30 cellular contexts compared by ENCODE assay signal in the genomic region with DNA sequence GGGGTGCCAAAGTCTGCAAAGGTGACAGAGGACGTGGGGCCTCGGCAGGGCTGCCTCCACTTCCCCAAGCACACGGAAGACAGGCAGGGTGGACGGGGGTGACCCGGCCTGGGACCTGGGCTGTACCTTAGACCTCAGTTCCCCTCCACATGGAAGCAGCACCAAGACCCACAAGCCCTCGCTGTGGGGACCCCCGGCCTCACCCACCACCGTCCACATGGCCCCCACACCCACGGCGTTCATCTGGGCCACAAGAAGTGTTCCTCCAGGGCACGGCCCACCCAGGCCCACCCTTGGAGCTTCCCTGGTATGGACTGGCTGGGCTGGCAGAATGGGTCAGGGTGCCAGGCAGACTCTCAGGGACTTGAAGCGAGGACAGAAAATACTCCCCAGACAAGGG. TPM values are rescaled to one million over a fixed set of nuclear protein-coding genes. Genes with fewer than 3 reads are reported as not detected.
DNase-seq lines count a peak whose midpoint lies in the region; ATAC-seq, FAIRE-seq and TF ChIP-seq lines count a peak whose summit lies in the region.
"Had no signal": no experiment of that assay in that cellular context is flagged by ENCODE, and none has a peak within 500 bp of the region (broad histone marks: within the 10 kb centered on the region; RNA-seq: fewer than 3 reads in every experiment).

No MANE protein-coding gene starts in this region.

- no peak for TF ChIP-seq POLR2A in upper lobe of left lung (IDR thresholded peaks at IDR 0.05)

- H3K4me3 ChIP-seq in Loucy (ENCODE audit: low read length, poor library complexity, severe bottlenecking) (peak overlapping the region; percentile 71), kidney (ENCODE audit: low read length in 2 of 2) (no peak overlapping the region), upper lobe of left lung (no peak overlapping the region)
- H3K4me3 ChIP-seq: breast epithelium, colonic mucosa, gastrocnemius medialis had no signal

- no peak overlapping the region for H2AFZ ChIP-seq in Loucy (ENCODE audit: low read length)
- H2AFZ ChIP-seq: parathyroid adenoma had no signal

- no peak for FAIRE-seq in kidney (lab: Jason Lieb, UNC)
- no peak for FAIRE-seq in HTR-8/SVneo (lab: Jason Lieb, UNC)
- FAIRE-seq: GM12891 had no signal

- H3K27ac ChIP-seq in kidney (ENCODE audit: low read depth in 2 of 2, low read length in 2 of 2) = no peak overlapping the region
- H3K27ac ChIP-seq in upper lobe of left lung = peak overlapping the region; percentile 69 to 80 (median 74)
- H3K27ac ChIP-seq: colonic mucosa, gastrocnemius medialis, parathyroid adenoma had no signal

- no peaks in the 10 kb centered on the region for H4K20me1 ChIP-seq in Loucy (ENCODE audit: insufficient read depth, low read length, poor library complexity, severe bottlenecking)

- peaks cover 20% of the 10 kb centered on the region for H3F3A ChIP-seq in Loucy (ENCODE audit: low read depth)

- H3K9me2 ChIP-seq in Loucy (replicated peaks; ENCODE audit: low read depth, low read length) = no peaks in the 10 kb centered on the region

- no peaks in the 10 kb centered on the region for H3K27me3 ChIP-seq in Loucy (ENCODE audit: insufficient read depth, low read length, poor library complexity, severe bottlenecking)
- H3K27me3 ChIP-seq in upper lobe of left lung = no peaks in the 10 kb centered on the region
- H3K27me3 ChIP-seq: colonic mucosa had no signal

- ATAC-seq in upper lobe of left lung (ENCODE audit: low FRiP score in 2 of 2) (no peak), HG03097 (IDR thresholded peaks at IDR 0.05; ENCODE audit: low FRiP score, unreplicated experiment) (no peak)
- ATAC-seq: gastrocnemius medialis, WTC11 had no signal

- peak overlapping the region; percentile 85 for H3K4me2 ChIP-seq in Loucy (ENCODE audit: low read depth, low read length, poor library complexity, severe bottlenecking)

- H3K4me1 ChIP-seq in Loucy (ENCODE audit: insufficient read depth, low read length, poor library complexity, severe bottlenecking) = peaks cover 86% of the 10 kb centered on the region
- H3K4me1 ChIP-seq in kidney (ENCODE audit: control insufficient read depth in 1 of 2, insufficient read depth in 1 of 2, low read depth in 1 of 2, low read length in 2 of 2) = peaks cover 0 to 4% of the 10 kb centered on the region in 2 donors
- peaks cover 0 to 20% (median 5%) of the 10 kb centered on the region in 4 donors for H3K4me1 ChIP-seq in upper lobe of left lung
- H3K4me1 ChIP-seq: breast epithelium, colonic mucosa, parathyroid adenoma had no signal

- H3K36me3 ChIP-seq in Loucy (ENCODE audit: insufficient read depth, low read length) = no peaks in the 10 kb centered on the region
- H3K36me3 ChIP-seq in kidney (ENCODE audit: control insufficient read depth in 1 of 2, insufficient read depth in 2 of 2, low read length in 2 of 2) = no peaks in the 10 kb centered on the region
- H3K36me3 ChIP-seq in upper lobe of left lung = no peaks in the 10 kb centered on the region
- H3K36me3 ChIP-seq: breast epithelium, colonic mucosa, gastrocnemius medialis had no signal

- TF ChIP-seq CTCF in Loucy (conservative IDR thresholded peaks at IDR 0.05; ENCODE audit: low read length) (no peak), kidney (IDR thresholded peaks at IDR 0.05; ENCODE audit: borderline replicate concordance, extremely low read depth, insufficient read depth) (no peak), upper lobe of left lung (IDR thresholded peaks at IDR 0.05) (no peak)

- H3K9ac ChIP-seq in Loucy (ENCODE audit: low read depth, low read length, poor library complexity, severe bottlenecking) (peak overlapping the region; percentile 89), kidney (ENCODE audit: low read length in 2 of 2) (no peak overlapping the region)
- H3K9ac ChIP-seq: parathyroid adenoma had no signal

- DNase-seq in activated effector memory CD4-positive, alpha-beta T cell treated with anti-CD3 and anti-CD28 coated beads, Interleukin-2, amount 50 U/mL, for 16 hours = peak; percentile 53
- DNase-seq in activated effector memory CD4-positive, alpha-beta T cell treated with Interleukin-2 at 50 U/mL for 16 hours = no peak
- DNase-seq in kidney = peak; percentile 63
- DNase-seq in upper lobe of left lung = peak in 1 of 2 donors; percentile 77
- no peak for DNase-seq in NCI-H526 (lab: John Stamatoyannopoulos, UW)
- DNase-seq in HTR-8/SVneo (ENCODE audit: insufficient read length, low spot score) = no peak
- DNase-seq: ACHN; activated CD4-positive, alpha-beta T cell treated with anti-CD3 and anti-CD28 coated beads, Interleukin-2, amount 50 U/mL, for 4 hours; activated naive CD4-positive, alpha-beta T cell; amygdala; colonic mucosa; COR-L47; DMS79 treated with DMSO at 0.1 percent for 48 hours; gastrocnemius medialis; H9; hippocampal formation; left ventricle myocardium superior; NCI-H1092 treated with DMSO at 0.1 percent for 48 hours; NCI-H2029; NCI-H2227 treated with DMSO at 0.1 percent for 48 hours; NCI-H748 treated with DMSO at 0.1 percent for 48 hours; nephron progenitor cell; substantia nigra had no signal

- intact Hi-C loops in kidney (cut with DNase I) = no loop called here

- peaks cover 27% of the 10 kb centered on the region for H3K79me2 ChIP-seq in Loucy (ENCODE audit: insufficient read depth, low read length)
- H3K79me2 ChIP-seq: parathyroid adenoma had no signal

- WGBS in upper lobe of left lung, 2 donors = 94 to 96% methylated on average over 5 to 8 of the region's 12 CpGs

- H3K9me3 ChIP-seq in Loucy (ENCODE audit: insufficient read depth, low read depth, low read length) (no peaks in the 10 kb centered on the region; the same call in 1 of the 2 replicates), kidney (ENCODE audit: control insufficient read depth in 1 of 2, low read length in 2 of 2) (no peaks in the 10 kb centered on the region), upper lobe of left lung (no peaks in the 10 kb centered on the region)
- H3K9me3 ChIP-seq: breast epithelium, colonic mucosa, gastrocnemius medialis had no signal

- no peak for TF ChIP-seq EP300 in upper lobe of left lung (IDR thresholded peaks at IDR 0.05)

RNA-seq across cellular contexts. Expression of a gene that starts 45.8 kb away (rescaled TPM):
- total RNA-seq in kidney = 14.1 TPM
- 7.9 TPM for polyA plus RNA-seq in kidney (ENCODE audit: insufficient read depth, low read depth, low replicate concordance)
- 100 to 1,000 TPM in 1 of 6 donors, 10 to 100 TPM in 4, 1 to 10 TPM in 1; 8.9 to 126 (median 50.6) TPM for total RNA-seq in upper lobe of left lung
- total RNA-seq: gastrocnemius medialis had no signal
- polyA plus RNA-seq: BJ had no signal

Comparison
In these comparisons a context has a peak if more than half of its experiments do, and no peak if none do; other contexts are left out.
1. DNase-seq: peak in activated effector memory CD4-positive, alpha-beta T cell treated with anti-CD3 and anti-CD28 coated beads, Interleukin-2, amount 50 U/mL, for 16 hours (single experiment) and kidney (single experiment); none in activated effector memory CD4-positive, alpha-beta T cell treated with Interleukin-2 at 50 U/mL for 16 hours (single experiment), NCI-H526 (0 of 2) and HTR-8/SVneo (single experiment).
2. H3K27ac ChIP-seq: peak in upper lobe of left lung (4 of 4); none in kidney (0 of 2).